ENCODE assay signal across 12 cellular contexts in genomic region chr11:114307524-114308203, GRCh38. TPM values are rescaled to one million over a fixed set of nuclear protein-coding genes. Genes with fewer than 3 reads are reported as not detected.
DNase-seq lines count a peak whose midpoint lies in the region; ATAC-seq and TF ChIP-seq lines count a peak whose summit lies in the region.
"Had no signal": no experiment of that assay in that cellular context is flagged by ENCODE, and none has a peak within 500 bp of the region (broad histone marks: within the 10 kb centered on the region; RNA-seq: fewer than 3 reads in every experiment).

No MANE protein-coding gene starts in this region.

- H4K20me1 ChIP-seq in osteoblast (ENCODE audit: insufficient read depth, low read length): peaks cover 34% of the 10 kb centered on the region

- peaks cover 88% of the 10 kb centered on the region for H3K79me2 ChIP-seq in osteoblast (ENCODE audit: insufficient read depth, low read length)

- in situ Hi-C loops in ACHN (cut with HindIII; ENCODE audit: low pct_ligation_motif_present, low pct_unique_long_range_greater_than_20kb, low sequenced_read_pairs): no loop called here

- H3K4me2 ChIP-seq in osteoblast (ENCODE audit: insufficient read depth, low read length): peak overlapping the region; percentile 82

- H3K27me3 ChIP-seq in Peyer's patch: no peaks in the 10 kb centered on the region
- H3K27me3 ChIP-seq in osteoblast (ENCODE audit: insufficient read depth, low read length): no peaks in the 10 kb centered on the region

- no peak overlapping the region for H2AFZ ChIP-seq in osteoblast (ENCODE audit: low read length)

- no peaks in the 10 kb centered on the region for H3K4me1 ChIP-seq in Peyer's patch
- peaks cover 50% of the 10 kb centered on the region for H3K4me1 ChIP-seq in osteoblast (ENCODE audit: insufficient read depth, low read length)

- H3K9me3 ChIP-seq in Peyer's patch (no peaks in the 10 kb centered on the region), osteoblast (ENCODE audit: low read depth, low read length) (no peaks in the 10 kb centered on the region)

- H3K4me3 ChIP-seq in Peyer's patch (peak overlapping the region in 1 of 4 donors; percentile 17), fibroblast of mammary gland (ENCODE audit: control insufficient read depth, low read depth, low read length) (peak overlapping the region; percentile 23), osteoblast (ENCODE audit: insufficient read depth, low read length) (peak overlapping the region; percentile 59)

- TF ChIP-seq CTCF in Peyer's patch (IDR thresholded peaks at IDR 0.05) (no peak), fibroblast of mammary gland (conservative IDR thresholded peaks at IDR 0.05; ENCODE audit: control insufficient read depth, insufficient read depth, low read depth, low read length) (no peak), osteoblast (IDR thresholded peaks at IDR 0.05; ENCODE audit: extremely low read depth, low read depth, low read length) (no peak)

- ATAC-seq in GM21786 (IDR thresholded peaks at IDR 0.05; ENCODE audit: unreplicated experiment): no peak

- DNase-seq in AG08396 (ENCODE audit: low spot score): peak; percentile 72
- DNase-seq in Peyer's patch: peak in 1 of 3 donors; percentile 60
- peak; percentile 91 for DNase-seq in fibroblast of mammary gland (ENCODE audit: low read depth)
- DNase-seq in osteoblast (ENCODE audit: insufficient read length, low spot score, missing footprints): peak; percentile 78
- DNase-seq in ACHN: no peak
- DNase-seq in activated effector memory CD4-positive, alpha-beta T cell treated with anti-CD3 and anti-CD28 coated beads, Interleukin-2, amount 50 U/mL, for 16 hours: no peak
- no peak for DNase-seq in NCI-H345 (lab: John Stamatoyannopoulos, UW)
- DNase-seq: activated CD8-positive, alpha-beta memory T cell treated with anti-CD3 and anti-CD28 coated beads for 24 hours; CD4-positive, alpha-beta memory T cell; nephron progenitor cell; NK-92 treated with Interleukin-12 subunit alpha and Interleukin-12 subunit beta, amount 100 ng/mL, for 24 hours had no signal

- TF ChIP-seq POLR2A in Peyer's patch (IDR thresholded peaks at IDR 0.05): no peak

- H3K27ac ChIP-seq in Peyer's patch: peak overlapping the region; percentile 53 to 74 (median 56)
- peak overlapping the region; percentile 96 for H3K27ac ChIP-seq in osteoblast (ENCODE audit: low read depth, low read length)

- H3K36me3 ChIP-seq in Peyer's patch: peaks cover 0 to 7% (median 0%) of the 10 kb centered on the region in 3 donors
- H3K36me3 ChIP-seq in osteoblast (ENCODE audit: insufficient read depth, low read length): peaks cover 70% of the 10 kb centered on the region

RNA-seq across cellular contexts. Expression of gene NNMT, which starts 11.5 kb away (rescaled TPM):
- total RNA-seq in Peyer's patch (100 to 1,000 TPM in 3 of 4 donors, 10 to 100 TPM in 1; 43.6 to 413 (median 187) TPM), osteoblast (1,091 and 1,196 TPM in 2 replicates)
- total RNA-seq: CD4-positive, alpha-beta memory T cell had no signal

Comparison
In these comparisons a context has a peak if more than half of its experiments do, and no peak if none do; other contexts are left out.
1. DNase-seq: peak in AG08396 (single experiment), fibroblast of mammary gland (single experiment) and osteoblast (single experiment); none in ACHN (single experiment), activated effector memory CD4-positive, alpha-beta T cell treated with anti-CD3 and anti-CD28 coated beads, Interleukin-2, amount 50 U/mL, for 16 hours (single experiment) and NCI-H345 (single experiment).